In genomic region chr4:39756159-39756558, GRCh38 we compare ENCODE assay signal across 2 cellular contexts.
A peak's percentile ranks its signal among the peaks of the same experiment; 100 is the strongest.
TF ChIP-seq lines count a peak whose summit lies in the region.

No MANE protein-coding gene starts in this region.

TF ChIP-seq in GM23338, 12 proteins besides CTCF, POLR2A, EP300 and RAD21 (continued from another document):
- TF ChIP-seq, protein P1, sequence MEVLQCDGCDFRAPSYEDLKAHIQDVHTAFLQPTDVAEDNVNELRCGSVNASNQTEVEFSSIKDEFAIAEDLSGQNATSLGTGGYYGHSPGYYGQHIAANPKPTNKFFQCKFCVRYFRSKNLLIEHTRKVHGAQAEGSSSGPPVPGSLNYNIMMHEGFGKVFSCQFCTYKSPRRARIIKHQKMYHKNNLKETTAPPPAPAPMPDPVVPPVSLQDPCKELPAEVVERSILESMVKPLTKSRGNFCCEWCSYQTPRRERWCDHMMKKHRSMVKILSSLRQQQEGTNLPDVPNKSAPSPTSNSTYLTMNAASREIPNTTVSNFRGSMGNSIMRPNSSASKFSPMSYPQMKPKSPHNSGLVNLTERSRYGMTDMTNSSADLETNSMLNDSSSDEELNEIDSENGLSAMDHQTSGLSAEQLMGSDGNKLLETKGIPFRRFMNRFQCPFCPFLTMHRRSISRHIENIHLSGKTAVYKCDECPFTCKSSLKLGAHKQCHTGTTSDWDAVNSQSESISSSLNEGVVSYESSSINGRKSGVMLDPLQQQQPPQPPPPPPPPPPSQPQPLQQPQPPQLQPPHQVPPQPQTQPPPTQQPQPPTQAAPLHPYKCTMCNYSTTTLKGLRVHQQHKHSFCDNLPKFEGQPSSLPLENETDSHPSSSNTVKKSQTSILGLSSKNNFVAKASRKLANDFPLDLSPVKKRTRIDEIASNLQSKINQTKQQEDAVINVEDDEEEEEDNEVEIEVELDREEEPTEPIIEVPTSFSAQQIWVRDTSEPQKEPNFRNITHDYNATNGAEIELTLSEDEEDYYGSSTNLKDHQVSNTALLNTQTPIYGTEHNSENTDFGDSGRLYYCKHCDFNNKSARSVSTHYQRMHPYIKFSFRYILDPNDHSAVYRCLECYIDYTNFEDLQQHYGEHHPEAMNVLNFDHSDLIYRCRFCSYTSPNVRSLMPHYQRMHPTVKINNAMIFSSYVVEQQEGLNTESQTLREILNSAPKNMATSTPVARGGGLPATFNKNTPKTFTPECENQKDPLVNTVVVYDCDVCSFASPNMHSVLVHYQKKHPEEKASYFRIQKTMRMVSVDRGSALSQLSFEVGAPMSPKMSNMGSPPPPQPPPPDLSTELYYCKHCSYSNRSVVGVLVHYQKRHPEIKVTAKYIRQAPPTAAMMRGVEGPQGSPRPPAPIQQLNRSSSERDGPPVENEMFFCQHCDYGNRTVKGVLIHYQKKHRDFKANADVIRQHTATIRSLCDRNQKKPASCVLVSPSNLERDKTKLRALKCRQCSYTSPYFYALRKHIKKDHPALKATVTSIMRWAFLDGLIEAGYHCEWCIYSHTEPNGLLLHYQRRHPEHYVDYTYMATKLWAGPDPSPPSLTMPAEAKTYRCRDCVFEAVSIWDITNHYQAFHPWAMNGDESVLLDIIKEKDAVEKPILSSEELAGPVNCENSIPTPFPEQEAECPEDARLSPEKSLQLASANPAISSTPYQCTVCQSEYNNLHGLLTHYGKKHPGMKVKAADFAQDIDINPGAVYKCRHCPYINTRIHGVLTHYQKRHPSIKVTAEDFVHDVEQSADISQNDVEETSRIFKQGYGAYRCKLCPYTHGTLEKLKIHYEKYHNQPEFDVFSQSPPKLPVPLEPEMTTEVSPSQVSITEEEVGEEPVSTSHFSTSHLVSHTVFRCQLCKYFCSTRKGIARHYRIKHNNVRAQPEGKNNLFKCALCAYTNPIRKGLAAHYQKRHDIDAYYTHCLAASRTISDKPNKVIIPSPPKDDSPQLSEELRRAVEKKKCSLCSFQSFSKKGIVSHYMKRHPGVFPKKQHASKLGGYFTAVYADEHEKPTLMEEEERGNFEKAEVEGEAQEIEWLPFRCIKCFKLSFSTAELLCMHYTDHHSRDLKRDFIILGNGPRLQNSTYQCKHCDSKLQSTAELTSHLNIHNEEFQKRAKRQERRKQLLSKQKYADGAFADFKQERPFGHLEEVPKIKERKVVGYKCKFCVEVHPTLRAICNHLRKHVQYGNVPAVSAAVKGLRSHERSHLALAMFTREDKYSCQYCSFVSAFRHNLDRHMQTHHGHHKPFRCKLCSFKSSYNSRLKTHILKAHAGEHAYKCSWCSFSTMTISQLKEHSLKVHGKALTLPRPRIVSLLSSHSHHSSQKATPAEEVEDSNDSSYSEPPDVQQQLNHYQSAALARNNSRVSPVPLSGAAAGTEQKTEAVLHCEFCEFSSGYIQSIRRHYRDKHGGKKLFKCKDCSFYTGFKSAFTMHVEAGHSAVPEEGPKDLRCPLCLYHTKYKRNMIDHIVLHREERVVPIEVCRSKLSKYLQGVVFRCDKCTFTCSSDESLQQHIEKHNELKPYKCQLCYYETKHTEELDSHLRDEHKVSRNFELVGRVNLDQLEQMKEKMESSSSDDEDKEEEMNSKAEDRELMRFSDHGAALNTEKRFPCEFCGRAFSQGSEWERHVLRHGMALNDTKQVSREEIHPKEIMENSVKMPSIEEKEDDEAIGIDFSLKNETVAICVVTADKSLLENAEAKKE (CRISPR knock-in tag; IDR thresholded peaks at IDR 0.05) = no peak
- TF ChIP-seq EZH2 (IDR thresholded peaks at IDR 0.05; ENCODE audit: low read depth, unreplicated experiment) (no peak), STAT1 (IDR thresholded peaks at IDR 0.05; ENCODE audit: unreplicated experiment) (no peak), EZH2phosphoT487 (IDR thresholded peaks at IDR 0.05; ENCODE audit: unreplicated experiment) (no peak), POLR2AphosphoS5 (IDR thresholded peaks at IDR 0.05; ENCODE audit: low read depth) (no peak), JUNB (IDR thresholded peaks at IDR 0.05; ENCODE audit: unreplicated experiment) (no peak), ZNF114 (CRISPR knock-in tag; IDR thresholded peaks at IDR 0.05) (no peak), ETS1 (IDR thresholded peaks at IDR 0.05) (no peak), NANOG (IDR thresholded peaks at IDR 0.05; ENCODE audit: borderline replicate concordance) (no peak), ZNF331 (CRISPR knock-in tag; IDR thresholded peaks at IDR 0.05; ENCODE audit: low read depth) (no peak)
- TF ChIP-seq, protein P2, sequence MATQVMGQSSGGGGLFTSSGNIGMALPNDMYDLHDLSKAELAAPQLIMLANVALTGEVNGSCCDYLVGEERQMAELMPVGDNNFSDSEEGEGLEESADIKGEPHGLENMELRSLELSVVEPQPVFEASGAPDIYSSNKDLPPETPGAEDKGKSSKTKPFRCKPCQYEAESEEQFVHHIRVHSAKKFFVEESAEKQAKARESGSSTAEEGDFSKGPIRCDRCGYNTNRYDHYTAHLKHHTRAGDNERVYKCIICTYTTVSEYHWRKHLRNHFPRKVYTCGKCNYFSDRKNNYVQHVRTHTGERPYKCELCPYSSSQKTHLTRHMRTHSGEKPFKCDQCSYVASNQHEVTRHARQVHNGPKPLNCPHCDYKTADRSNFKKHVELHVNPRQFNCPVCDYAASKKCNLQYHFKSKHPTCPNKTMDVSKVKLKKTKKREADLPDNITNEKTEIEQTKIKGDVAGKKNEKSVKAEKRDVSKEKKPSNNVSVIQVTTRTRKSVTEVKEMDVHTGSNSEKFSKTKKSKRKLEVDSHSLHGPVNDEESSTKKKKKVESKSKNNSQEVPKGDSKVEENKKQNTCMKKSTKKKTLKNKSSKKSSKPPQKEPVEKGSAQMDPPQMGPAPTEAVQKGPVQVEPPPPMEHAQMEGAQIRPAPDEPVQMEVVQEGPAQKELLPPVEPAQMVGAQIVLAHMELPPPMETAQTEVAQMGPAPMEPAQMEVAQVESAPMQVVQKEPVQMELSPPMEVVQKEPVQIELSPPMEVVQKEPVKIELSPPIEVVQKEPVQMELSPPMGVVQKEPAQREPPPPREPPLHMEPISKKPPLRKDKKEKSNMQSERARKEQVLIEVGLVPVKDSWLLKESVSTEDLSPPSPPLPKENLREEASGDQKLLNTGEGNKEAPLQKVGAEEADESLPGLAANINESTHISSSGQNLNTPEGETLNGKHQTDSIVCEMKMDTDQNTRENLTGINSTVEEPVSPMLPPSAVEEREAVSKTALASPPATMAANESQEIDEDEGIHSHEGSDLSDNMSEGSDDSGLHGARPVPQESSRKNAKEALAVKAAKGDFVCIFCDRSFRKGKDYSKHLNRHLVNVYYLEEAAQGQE (IDR thresholded peaks at IDR 0.05; ENCODE audit: unreplicated experiment) = no peak

TF ChIP-seq in K562, 482 proteins besides CTCF, POLR2A, EP300 and RAD21:
- TF ChIP-seq UBTF (IDR thresholded peaks at IDR 0.05; ENCODE audit: borderline replicate concordance in 1 of 2, low read depth in 2 of 2, low read length in 2 of 2) (no peak), NCOA4 (IDR thresholded peaks at IDR 0.05; ENCODE audit: partially characterized antibody) (no peak), EGR1 (conservative IDR thresholded peaks at IDR 0.05) (no peak), SETDB1 (IDR thresholded peaks at IDR 0.05; ENCODE audit: low read length) (no peak), RCOR1 (IDR thresholded peaks at IDR 0.05; ENCODE audit: borderline replicate concordance in 1 of 2, low read depth in 2 of 2, low read length in 2 of 2) (no peak), ZNF124 (CRISPR knock-in tag; IDR thresholded peaks at IDR 0.05) (no peak), KDM1A (IDR thresholded peaks at IDR 0.05) (0 out of 4 replicates have a peak, but pooled peaks of 1 of the 2 experiments have one; percentile 16), FOXK1 (CRISPR knock-in tag; IDR thresholded peaks at IDR 0.05; ENCODE audit: borderline replicate concordance) (no peak), BCOR (IDR thresholded peaks at IDR 0.05) (peak; percentile 31; the same call in 1 of the 2 replicates), BRF1 (IDR thresholded peaks at IDR 0.05; ENCODE audit: borderline replicate concordance, extremely low read depth, insufficient read length) (no peak), SMAD4 (CRISPR knock-in tag; conservative IDR thresholded peaks at IDR 0.05) (no peak), RBM25 (IDR thresholded peaks at IDR 0.05; ENCODE audit: low read depth, low read length, severe bottlenecking) (peak; percentile 67), ZNF121 (CRISPR knock-in tag; conservative IDR thresholded peaks at IDR 0.05) (0 out of 2 replicates have a peak, but pooled peaks have one; percentile 29), NFRKB (IDR thresholded peaks at IDR 0.05; ENCODE audit: low read depth) (no peak), SREBF1 (IDR thresholded peaks at IDR 0.05; ENCODE audit: borderline replicate concordance, low read depth, low read length) (no peak), ZBTB33 (CRISPR knock-in tag; IDR thresholded peaks at IDR 0.05) (peak; percentile 49; the same call in 1 of the 2 replicates), FOXK2 (conservative IDR thresholded peaks at IDR 0.05 in 1 of 2, IDR thresholded peaks at IDR 0.05 in 1 of 2; ENCODE audit: low read depth in 2 of 2) (no peak), POLR3A (IDR thresholded peaks at IDR 0.05; ENCODE audit: borderline replicate concordance, extremely low read depth, insufficient read depth, insufficient read length) (no peak), ARID1B (IDR thresholded peaks at IDR 0.05) (no peak), ZNF586 (CRISPR knock-in tag; conservative IDR thresholded peaks at IDR 0.05) (no peak)
- TF ChIP-seq, protein P3, sequence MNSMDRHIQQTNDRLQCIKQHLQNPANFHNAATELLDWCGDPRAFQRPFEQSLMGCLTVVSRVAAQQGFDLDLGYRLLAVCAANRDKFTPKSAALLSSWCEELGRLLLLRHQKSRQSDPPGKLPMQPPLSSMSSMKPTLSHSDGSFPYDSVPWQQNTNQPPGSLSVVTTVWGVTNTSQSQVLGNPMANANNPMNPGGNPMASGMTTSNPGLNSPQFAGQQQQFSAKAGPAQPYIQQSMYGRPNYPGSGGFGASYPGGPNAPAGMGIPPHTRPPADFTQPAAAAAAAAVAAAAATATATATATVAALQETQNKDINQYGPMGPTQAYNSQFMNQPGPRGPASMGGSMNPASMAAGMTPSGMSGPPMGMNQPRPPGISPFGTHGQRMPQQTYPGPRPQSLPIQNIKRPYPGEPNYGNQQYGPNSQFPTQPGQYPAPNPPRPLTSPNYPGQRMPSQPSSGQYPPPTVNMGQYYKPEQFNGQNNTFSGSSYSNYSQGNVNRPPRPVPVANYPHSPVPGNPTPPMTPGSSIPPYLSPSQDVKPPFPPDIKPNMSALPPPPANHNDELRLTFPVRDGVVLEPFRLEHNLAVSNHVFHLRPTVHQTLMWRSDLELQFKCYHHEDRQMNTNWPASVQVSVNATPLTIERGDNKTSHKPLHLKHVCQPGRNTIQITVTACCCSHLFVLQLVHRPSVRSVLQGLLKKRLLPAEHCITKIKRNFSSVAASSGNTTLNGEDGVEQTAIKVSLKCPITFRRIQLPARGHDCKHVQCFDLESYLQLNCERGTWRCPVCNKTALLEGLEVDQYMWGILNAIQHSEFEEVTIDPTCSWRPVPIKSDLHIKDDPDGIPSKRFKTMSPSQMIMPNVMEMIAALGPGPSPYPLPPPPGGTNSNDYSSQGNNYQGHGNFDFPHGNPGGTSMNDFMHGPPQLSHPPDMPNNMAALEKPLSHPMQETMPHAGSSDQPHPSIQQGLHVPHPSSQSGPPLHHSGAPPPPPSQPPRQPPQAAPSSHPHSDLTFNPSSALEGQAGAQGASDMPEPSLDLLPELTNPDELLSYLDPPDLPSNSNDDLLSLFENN (IDR thresholded peaks at IDR 0.05; ENCODE audit: low read depth in 2 of 2, low read length in 2 of 2) = no peak
